In the genomic region with DNA sequence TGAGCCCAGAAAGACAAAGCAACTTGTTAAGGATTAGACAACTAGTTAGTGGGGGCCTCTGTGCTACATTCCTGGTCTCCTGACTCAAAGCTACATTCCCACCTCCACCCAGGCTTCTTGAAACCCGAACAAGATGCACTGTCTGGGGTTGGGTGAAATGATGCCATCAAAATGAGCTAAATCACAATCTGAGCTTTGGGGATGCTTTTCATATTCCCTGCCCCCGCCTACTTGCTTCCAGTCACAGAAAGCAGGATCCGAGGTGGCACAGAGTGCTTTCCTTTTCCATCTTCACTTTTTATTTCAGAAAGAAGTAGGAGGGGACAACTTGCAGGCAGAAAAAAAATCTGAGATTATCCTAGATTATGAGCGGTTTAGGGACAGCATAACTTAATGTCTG, we compare ENCODE assay signal across 2 cellular contexts.
TF ChIP-seq lines count a peak whose summit lies in the region.

No MANE protein-coding gene starts in this region.

TF ChIP-seq in GM23338, 12 proteins besides CTCF, POLR2A, EP300 and RAD21:
- TF ChIP-seq EZH2phosphoT487 (IDR thresholded peaks at IDR 0.05; ENCODE audit: unreplicated experiment) (no peak), EZH2 (IDR thresholded peaks at IDR 0.05; ENCODE audit: low read depth, unreplicated experiment) (peak; percentile 35)

TF ChIP-seq in H1, 55 proteins besides CTCF, POLR2A, EP300 and RAD21:
- TF ChIP-seq TAF7 (optimal IDR thresholded peaks at IDR 0.05; ENCODE audit: borderline replicate concordance, low read depth, low read length) = no peak
- peak; percentile 30 for TF ChIP-seq RNF2 (IDR thresholded peaks at IDR 0.05; ENCODE audit: borderline replicate concordance, low read depth, low read length, missing control alignments, poor library complexity, severe bottlenecking)
